Comparison of ENCODE assay signal across 10 cellular contexts in genomic region chr17:49388692-49389513, GRCh38. TPM values are rescaled to one million over a fixed set of nuclear protein-coding genes. Genes with fewer than 3 reads are reported as not detected.
A peak's percentile ranks its signal among the peaks of the same experiment; 100 is the strongest.
DNase-seq lines count a peak whose midpoint lies in the region; ATAC-seq and TF ChIP-seq lines count a peak whose summit lies in the region.
"Had no signal": no experiment of that assay in that cellular context is flagged by ENCODE, and none has a peak within 500 bp of the region (broad histone marks: within the 10 kb centered on the region; RNA-seq: fewer than 3 reads in every experiment).

No MANE protein-coding gene starts in this region.

- TSS peak; percentile 83 for BruUV-seq in OCI-LY7 (replicated peaks; lab: Mats Ljungman, UMichigan)

- H3K27me3 Mint-ChIP-seq in activated T-cell treated with anti-CD3 and anti-CD28 coated beads, Interleukin-2, amount 50 U/mL, for 4 hours (ENCODE audit: low read depth), result no peaks in the 10 kb centered on the region
- peaks cover 10% of the 10 kb centered on the region for H3K27me3 Mint-ChIP-seq in type B pancreatic cell

- peak overlapping the region; percentile 79 for H3K27ac ChIP-seq in OCI-LY7 (ENCODE audit: low read depth, low read length, poor library complexity, severe bottlenecking)
- peak overlapping the region; percentile 63 for H3K27ac ChIP-seq in effector memory CD4-positive, alpha-beta T cell (ENCODE audit: insufficient read depth, low read length, poor library complexity, severe bottlenecking)
- H3K27ac ChIP-seq in substantia nigra (ENCODE audit: low read depth, low read length, poor library complexity, severe bottlenecking), result peak overlapping the region; percentile 72
- H3K27ac ChIP-seq in right atrium auricular region, result no peak overlapping the region

- no peak for TF ChIP-seq CTCF in OCI-LY7 (conservative IDR thresholded peaks at IDR 0.05; ENCODE audit: low read length)
- TF ChIP-seq CTCF in type B pancreatic cell (conservative IDR thresholded peaks at IDR 0.05), result no peak
- no peak for TF ChIP-seq CTCF in right atrium auricular region (IDR thresholded peaks at IDR 0.05)

- no peaks in the 10 kb centered on the region for H3K36me3 Mint-ChIP-seq in activated T-cell treated with anti-CD3 and anti-CD28 coated beads, Interleukin-2, amount 50 U/mL, for 4 hours (ENCODE audit: insufficient read depth)
- H3K36me3 Mint-ChIP-seq in type B pancreatic cell, result no peaks in the 10 kb centered on the region

- H4K20me1 ChIP-seq in OCI-LY7 (ENCODE audit: insufficient read depth, low read length), result no peaks in the 10 kb centered on the region

- H3K9me3 Mint-ChIP-seq in activated T-cell treated with anti-CD3 and anti-CD28 coated beads, Interleukin-2, amount 50 U/mL, for 4 hours, result peaks cover under 1% of the 10 kb centered on the region
- no peaks in the 10 kb centered on the region for H3K9me3 Mint-ChIP-seq in type B pancreatic cell

- H3K4me1 Mint-ChIP-seq in activated T-cell treated with anti-CD3 and anti-CD28 coated beads, Interleukin-2, amount 50 U/mL, for 4 hours (ENCODE audit: low read depth), result peaks cover 57% of the 10 kb centered on the region
- peaks cover 20% of the 10 kb centered on the region for H3K4me1 Mint-ChIP-seq in type B pancreatic cell (ENCODE audit: unreplicated experiment)

- ATAC-seq in activated T-cell treated with anti-CD3 and anti-CD28 coated beads, Interleukin-2, amount 50 U/mL, for 4 hours, result no peak

- no peak for DNase-seq in activated T-cell treated with anti-CD3 and anti-CD28 coated beads, Interleukin-2, amount 50 U/mL, for 4 hours
- DNase-seq in activated T-cell treated with anti-CD3 and anti-CD28 coated beads, Interleukin-2, amount 50 U/mL, for 48 hours, result no peak
- peak; percentile 49 for DNase-seq in OCI-LY7 (ENCODE audit: low spot score)
- DNase-seq in effector memory CD4-positive, alpha-beta T cell, result no peak
- DNase-seq in substantia nigra (lab: John Stamatoyannopoulos, UW), result no peak
- no peak for DNase-seq in DMS153 (lab: John Stamatoyannopoulos, UW)
- DNase-seq in type B pancreatic cell (ENCODE audit: extremely low spot score, unreplicated experiment), result no peak
- no peak for DNase-seq in right atrium auricular region (ENCODE audit: low spot score)
- DNase-seq: left ventricle myocardium inferior, NCI-H82 had no signal

- H3K4me3 ChIP-seq in OCI-LY7 (ENCODE audit: low read depth, low read length, poor library complexity, severe bottlenecking) (peak overlapping the region; percentile 59), right atrium auricular region (no peak overlapping the region)
- H3K4me3 ChIP-seq in effector memory CD4-positive, alpha-beta T cell (ENCODE audit: insufficient read depth, low read depth, low read length, poor library complexity, severe bottlenecking), result peak overlapping the region; percentile 10
- H3K4me3 ChIP-seq: left ventricle myocardium inferior had no signal

- H3K4me3 Mint-ChIP-seq in activated T-cell treated with anti-CD3 and anti-CD28 coated beads, Interleukin-2, amount 50 U/mL, for 4 hours, result peak overlapping the region; percentile 53
- H3K4me3 Mint-ChIP-seq in type B pancreatic cell, result no peak overlapping the region

- H3K79me2 ChIP-seq in OCI-LY7 (ENCODE audit: insufficient read depth, low read depth, low read length), result no peaks in the 10 kb centered on the region

- no peak overlapping the region for H3K27ac Mint-ChIP-seq in type B pancreatic cell

- H3K4me1 ChIP-seq in OCI-LY7 (ENCODE audit: insufficient read depth, low read length, poor library complexity, severe bottlenecking) (peaks cover 49% of the 10 kb centered on the region), right atrium auricular region (peaks cover 0 to 8% of the 10 kb centered on the region in 2 donors)
- peaks cover 48% of the 10 kb centered on the region for H3K4me1 ChIP-seq in effector memory CD4-positive, alpha-beta T cell (ENCODE audit: control insufficient read depth, insufficient read depth, low read length, poor library complexity, severe bottlenecking)

- peak overlapping the region; percentile 84 for H2AFZ ChIP-seq in OCI-LY7 (ENCODE audit: low read length)

- H3K36me3 ChIP-seq in OCI-LY7 (ENCODE audit: insufficient read depth, low read length) (no peaks in the 10 kb centered on the region), right atrium auricular region (no peaks in the 10 kb centered on the region)
- no peaks in the 10 kb centered on the region for H3K36me3 ChIP-seq in effector memory CD4-positive, alpha-beta T cell (ENCODE audit: control insufficient read depth, insufficient read depth, low read length)
- H3K36me3 ChIP-seq: left ventricle myocardium inferior had no signal

- no peaks in the 10 kb centered on the region for H3K9me2 ChIP-seq in OCI-LY7 (ENCODE audit: insufficient read depth, low read length)

- POLR2A ChIA-PET in OCI-LY7 (lab: Charles Lee), result interaction anchor here (0.9 to 3.2 kb wide), 9 partner anchors 15 to 199 kb away, joined by 3 to 15 read pairs (median 4); partner anchors contain the start of gene PHB1

- intact Hi-C loops in OCI-LY7 (cut with micrococcal nuclease; ENCODE audit: unreplicated experiment), result loop anchor here (1.0 kb wide), 1 partner anchor 27 kb away; the partner anchor contains the start of gene ZNF652

- H3K27me3 ChIP-seq in effector memory CD4-positive, alpha-beta T cell (replicated peaks; ENCODE audit: control insufficient read depth, insufficient read depth, low read length, poor library complexity, severe bottlenecking), result no peaks in the 10 kb centered on the region
- H3K27me3 ChIP-seq in right atrium auricular region, result no peaks in the 10 kb centered on the region

- H3K9me3 ChIP-seq in OCI-LY7 (ENCODE audit: low read length) (no peaks in the 10 kb centered on the region), right atrium auricular region (no peaks in the 10 kb centered on the region)
- no peaks in the 10 kb centered on the region for H3K9me3 ChIP-seq in effector memory CD4-positive, alpha-beta T cell (ENCODE audit: control insufficient read depth, low read length)
- H3K9me3 ChIP-seq: left ventricle myocardium inferior had no signal

- CTCF ChIA-PET in OCI-LY7 (lab: Charles Lee; ENCODE audit: unreplicated experiment), result interaction anchor here (1.2 to 2.6 kb wide), 4 partner anchors 19 to 74 kb away, joined by 4 to 6 read pairs (median 5); partner anchors contain the start of gene PHB1

- peak overlapping the region; percentile 85 for H3K4me2 ChIP-seq in OCI-LY7 (ENCODE audit: low read length)

RNA-seq across cellular contexts. Expression of gene PHB1, which starts 25.8 kb away (rescaled TPM):
- 100 to 1,000 TPM; 549 to 631 (median 628) TPM for total RNA-seq in activated T-cell treated with anti-CD3 and anti-CD28 coated beads, Interleukin-2, amount 50 U/mL, for 4 hours
- 131 and 137 TPM in 2 replicates for total RNA-seq in OCI-LY7 (2014; rRNA removed; shearing (Covaris generic))
- 175 and 217 TPM in 2 replicates for total RNA-seq in OCI-LY7 (2022)
- 231 and 270 TPM in 2 replicates for total RNA-seq in type B pancreatic cell (ENCODE audit: low replicate concordance)
- 100 to 1,000 TPM; 108 to 123 TPM for total RNA-seq in right atrium auricular region

RNA-seq across cellular contexts. Expression of gene ZNF652, which starts 26.9 kb away (rescaled TPM):
- total RNA-seq in activated T-cell treated with anti-CD3 and anti-CD28 coated beads, Interleukin-2, amount 50 U/mL, for 4 hours, result 1 to 10 TPM; 2.8 to 3.2 (median 3.1) TPM
- total RNA-seq in OCI-LY7 (2014; rRNA removed; shearing (Covaris generic)), result 35.4 and 36.8 TPM in 2 replicates
- 69.7 and 81.0 TPM in 2 replicates for total RNA-seq in OCI-LY7 (2022)
- total RNA-seq in type B pancreatic cell (ENCODE audit: low replicate concordance), result 39.6 and 42.3 TPM in 2 replicates
- 10 to 100 TPM; 24.6 to 25.4 TPM for total RNA-seq in right atrium auricular region

Comparison
In these comparisons a context has a peak if more than half of its experiments do, and no peak if none do; other contexts are left out.
1. H3K27ac ChIP-seq: peak in OCI-LY7 (single experiment), effector memory CD4-positive, alpha-beta T cell (single experiment) and substantia nigra (single experiment); none in right atrium auricular region (0 of 2).
2. H3K4me3 ChIP-seq: peak in OCI-LY7 (single experiment) and effector memory CD4-positive, alpha-beta T cell (single experiment); none in right atrium auricular region (0 of 2).